Comparison of ENCODE assay signal across 11 cellular contexts in genomic region chr6:44489912-44490604, GRCh38.
DNase-seq lines count a peak whose midpoint lies in the region; ATAC-seq and TF ChIP-seq lines count a peak whose summit lies in the region.
"Had no signal": no experiment of that assay in that cellular context is flagged by ENCODE, and none has a peak within 500 bp of the region (broad histone marks: within the 10 kb centered on the region; RNA-seq: fewer than 3 reads in every experiment).

No MANE protein-coding gene starts in this region.

- CTCF ChIA-PET in activated CD8-positive, alpha-beta memory T cell treated with anti-CD3 and anti-CD28 coated beads, Interleukin-2, amount 10 ng/mL, durations not matched to agents 7 days and 5 days (lab: Charles Lee): interaction anchor here (1.4 kb wide), 1 partner anchor 9 kb away, joined by 3 read pairs; no protein-coding TSS in a partner anchor

- H3K27me3 Mint-ChIP-seq in osteocyte (ENCODE audit: unreplicated experiment): no peaks in the 10 kb centered on the region
- H3K27me3 Mint-ChIP-seq in activated T-helper 1 cell treated with anti-CD3 and anti-CD28 coated beads, Interleukin-12 subunit alpha, Interleukin-12 subunit beta, Interleukin-2, Interleukin-4 antibody, amounts not matched to agents 30 ng/mL and 10 ng/mL and 1 ng/mL, durations not matched to agents 14 hours and 24 hours and 36 hours (ENCODE audit: insufficient read depth): peaks cover 9% of the 10 kb centered on the region
- peaks cover 29% of the 10 kb centered on the region for H3K27me3 Mint-ChIP-seq in activated CD8-positive, alpha-beta memory T cell treated with anti-CD3 and anti-CD28 coated beads, Interleukin-2, amount 10 ng/mL, durations not matched to agents 7 days and 5 days

- H3K27ac Mint-ChIP-seq in osteocyte (ENCODE audit: unreplicated experiment): peak overlapping the region; percentile 94
- no peak overlapping the region for H3K27ac Mint-ChIP-seq in activated T-helper 1 cell treated with anti-CD3 and anti-CD28 coated beads, Interleukin-12 subunit alpha, Interleukin-12 subunit beta, Interleukin-2, Interleukin-4 antibody, amounts not matched to agents 30 ng/mL and 10 ng/mL and 1 ng/mL, durations not matched to agents 14 hours and 24 hours and 36 hours
- no peak overlapping the region for H3K27ac Mint-ChIP-seq in activated CD8-positive, alpha-beta memory T cell treated with anti-CD3 and anti-CD28 coated beads, Interleukin-2, amount 10 ng/mL, durations not matched to agents 7 days and 5 days
- H3K27ac Mint-ChIP-seq: GM23338, immature natural killer cell had no signal

- no peak for ATAC-seq in HG03097 (IDR thresholded peaks at IDR 0.05; ENCODE audit: low FRiP score, unreplicated experiment)
- ATAC-seq in activated CD8-positive, alpha-beta memory T cell treated with anti-CD3 and anti-CD28 coated beads, Interleukin-2, amount 10 ng/mL, durations not matched to agents 7 days and 5 days: no peak
- ATAC-seq: GM23338 had no signal

- H3K27me3 ChIP-seq in SJSA1 (replicated peaks): no peaks in the 10 kb centered on the region

- TF ChIP-seq CTCF in fibroblast of mammary gland (conservative IDR thresholded peaks at IDR 0.05; ENCODE audit: control insufficient read depth, insufficient read depth, low read depth, low read length) (no peak), osteocyte (IDR thresholded peaks at IDR 0.05) (no peak)

- H3K4me3 ChIP-seq in SJSA1 (no peak overlapping the region), fibroblast of mammary gland (ENCODE audit: control insufficient read depth, low read depth, low read length) (peak overlapping the region; percentile 12)
- H3K4me3 ChIP-seq: GM23338 had no signal

- H3K36me3 Mint-ChIP-seq in osteocyte (ENCODE audit: unreplicated experiment): no peaks in the 10 kb centered on the region
- H3K36me3 Mint-ChIP-seq in activated T-helper 1 cell treated with anti-CD3 and anti-CD28 coated beads, Interleukin-12 subunit alpha, Interleukin-12 subunit beta, Interleukin-2, Interleukin-4 antibody, amounts not matched to agents 30 ng/mL and 10 ng/mL and 1 ng/mL, durations not matched to agents 14 hours and 24 hours and 36 hours (ENCODE audit: low read depth): no peaks in the 10 kb centered on the region
- no peaks in the 10 kb centered on the region for H3K36me3 Mint-ChIP-seq in activated CD8-positive, alpha-beta memory T cell treated with anti-CD3 and anti-CD28 coated beads, Interleukin-2, amount 10 ng/mL, durations not matched to agents 7 days and 5 days

- peak overlapping the region; percentile 97 for H3K27ac ChIP-seq in SJSA1

- H3K4me3 Mint-ChIP-seq in osteocyte (ENCODE audit: unreplicated experiment): peak overlapping the region; percentile 3
- no peak overlapping the region for H3K4me3 Mint-ChIP-seq in activated T-helper 1 cell treated with anti-CD3 and anti-CD28 coated beads, Interleukin-12 subunit alpha, Interleukin-12 subunit beta, Interleukin-2, Interleukin-4 antibody, amounts not matched to agents 30 ng/mL and 10 ng/mL and 1 ng/mL, durations not matched to agents 14 hours and 24 hours and 36 hours
- no peak overlapping the region for H3K4me3 Mint-ChIP-seq in activated CD8-positive, alpha-beta memory T cell treated with anti-CD3 and anti-CD28 coated beads, Interleukin-2, amount 10 ng/mL, durations not matched to agents 7 days and 5 days
- H3K4me3 Mint-ChIP-seq: GM23338, immature natural killer cell had no signal

- DNase-seq in AG20443 (ENCODE audit: low spot score): peak; percentile 89
- peak; percentile 82 to 90 for DNase-seq in SJSA1 (ENCODE audit: low read depth in 1 of 2, low spot score in 2 of 2)
- DNase-seq in fibroblast of mammary gland (ENCODE audit: low read depth): peak; percentile 98
- no peak for DNase-seq in osteocyte (ENCODE audit: extremely low spot score, unreplicated experiment)
- no peak for DNase-seq in SIG-M5 treated with dmso at 0.1 percent for 504 hours (lab: John Stamatoyannopoulos, UW; ENCODE audit: unreplicated experiment)
- no peak for DNase-seq in activated T-helper 1 cell treated with anti-CD3 and anti-CD28 coated beads, Interleukin-12 subunit alpha, Interleukin-12 subunit beta, Interleukin-2, Interleukin-4 antibody, amounts not matched to agents 30 ng/mL and 10 ng/mL and 1 ng/mL, durations not matched to agents 14 hours and 24 hours and 36 hours (ENCODE audit: low spot score)
- DNase-seq in activated CD8-positive, alpha-beta memory T cell treated with anti-CD3 and anti-CD28 coated beads, Interleukin-2, amount 10 ng/mL, durations not matched to agents 7 days and 5 days: no peak
- DNase-seq: immature natural killer cell, NCI-H1694 had no signal

- no peaks in the 10 kb centered on the region for H3K9me3 Mint-ChIP-seq in osteocyte (ENCODE audit: unreplicated experiment)
- H3K9me3 Mint-ChIP-seq in activated T-helper 1 cell treated with anti-CD3 and anti-CD28 coated beads, Interleukin-12 subunit alpha, Interleukin-12 subunit beta, Interleukin-2, Interleukin-4 antibody, amounts not matched to agents 30 ng/mL and 10 ng/mL and 1 ng/mL, durations not matched to agents 14 hours and 24 hours and 36 hours: no peaks in the 10 kb centered on the region
- no peaks in the 10 kb centered on the region for H3K9me3 Mint-ChIP-seq in activated CD8-positive, alpha-beta memory T cell treated with anti-CD3 and anti-CD28 coated beads, Interleukin-2, amount 10 ng/mL, durations not matched to agents 7 days and 5 days (ENCODE audit: low read depth)
- H3K9me3 Mint-ChIP-seq: GM23338, immature natural killer cell had no signal

- peaks cover 52% of the 10 kb centered on the region for H3K4me1 Mint-ChIP-seq in osteocyte (ENCODE audit: unreplicated experiment)
- H3K4me1 Mint-ChIP-seq in activated T-helper 1 cell treated with anti-CD3 and anti-CD28 coated beads, Interleukin-12 subunit alpha, Interleukin-12 subunit beta, Interleukin-2, Interleukin-4 antibody, amounts not matched to agents 30 ng/mL and 10 ng/mL and 1 ng/mL, durations not matched to agents 14 hours and 24 hours and 36 hours (ENCODE audit: low read depth): no peaks in the 10 kb centered on the region
- no peaks in the 10 kb centered on the region for H3K4me1 Mint-ChIP-seq in activated CD8-positive, alpha-beta memory T cell treated with anti-CD3 and anti-CD28 coated beads, Interleukin-2, amount 10 ng/mL, durations not matched to agents 7 days and 5 days
- H3K4me1 Mint-ChIP-seq: immature natural killer cell had no signal

- peaks cover 46% of the 10 kb centered on the region for H3K4me1 ChIP-seq in SJSA1 (replicated peaks)

- H3K9me3 ChIP-seq in SJSA1 (replicated peaks): no peaks in the 10 kb centered on the region

- no peaks in the 10 kb centered on the region for H3K36me3 ChIP-seq in SJSA1

- intact Hi-C loops in activated T-helper 1 cell treated with anti-CD3 and anti-CD28 coated beads, Interleukin-12 subunit alpha, Interleukin-12 subunit beta, Interleukin-2, Interleukin-4 antibody, amounts not matched to agents 30 ng/mL and 10 ng/mL and 1 ng/mL, durations not matched to agents 14 hours and 24 hours and 36 hours (cut with micrococcal nuclease): no loop called here

Comparison
In these comparisons a context has a peak if more than half of its experiments do, and no peak if none do; other contexts are left out.
1. DNase-seq: peak in AG20443 (single experiment), SJSA1 (2 of 2) and fibroblast of mammary gland (single experiment); none in osteocyte (single experiment), SIG-M5 treated with dmso at 0.1 percent for 504 hours (single experiment), activated T-helper 1 cell treated with anti-CD3 and anti-CD28 coated beads, Interleukin-12 subunit alpha, Interleukin-12 subunit beta, Interleukin-2, Interleukin-4 antibody, amounts not matched to agents 30 ng/mL and 10 ng/mL and 1 ng/mL, durations not matched to agents 14 hours and 24 hours and 36 hours (single experiment) and activated CD8-positive, alpha-beta memory T cell treated with anti-CD3 and anti-CD28 coated beads, Interleukin-2, amount 10 ng/mL, durations not matched to agents 7 days and 5 days (single experiment).